8 cellular contexts compared by ENCODE assay signal in the genomic region with DNA sequence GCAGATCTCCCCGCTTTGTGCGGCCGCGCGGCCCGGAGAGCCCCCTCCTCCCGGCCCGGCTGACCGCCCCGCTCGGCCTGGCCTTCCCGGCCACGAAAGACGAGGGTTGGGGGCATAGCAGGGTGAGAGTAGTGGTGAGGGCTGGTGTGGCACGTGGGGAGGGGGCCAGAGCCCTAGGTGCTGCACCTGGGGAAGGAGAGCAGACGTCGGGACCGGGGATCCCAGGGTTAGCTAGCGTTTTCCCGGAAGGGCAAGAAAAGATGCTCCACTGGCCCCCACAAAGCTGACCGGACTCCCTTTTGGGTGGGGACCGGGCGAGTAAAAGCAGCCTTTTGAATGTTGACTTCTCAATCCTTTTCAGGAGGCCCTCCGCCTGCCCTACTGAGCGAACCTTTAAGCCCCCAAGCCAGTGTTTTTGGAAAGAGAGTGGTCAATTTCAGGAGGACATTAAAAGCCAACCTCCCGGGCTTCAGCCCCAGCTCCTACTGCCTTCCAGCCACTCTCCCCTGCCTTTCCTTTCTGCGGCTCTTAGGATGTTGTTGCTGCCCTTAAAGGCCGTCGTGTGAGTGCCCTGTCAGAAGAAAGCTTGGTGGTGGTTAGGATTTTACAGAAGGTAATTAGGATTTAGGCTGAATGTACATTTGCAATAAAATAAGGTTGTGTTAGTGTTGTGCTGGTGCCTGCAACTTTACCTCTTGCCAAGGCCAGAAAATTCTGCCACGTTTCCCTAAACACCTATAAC. TPM values are rescaled to one million over a fixed set of nuclear protein-coding genes. Genes with fewer than 3 reads are reported as not detected.
DNase-seq lines count a peak whose midpoint lies in the region; ATAC-seq and TF ChIP-seq lines count a peak whose summit lies in the region.

No MANE protein-coding gene starts in this region.

- WGBS in spleen, 5 donors: 27 to 55% (median 31%) methylated on average over 16 to 30 of the region's 30 CpGs

- peak overlapping the region; percentile 75 to 96 (median 90) for H3K27ac ChIP-seq in spleen

- peaks cover 22% of the 10 kb centered on the region for H3K4me1 Mint-ChIP-seq in activated CD4-positive, alpha-beta memory T cell treated with anti-CD3 and anti-CD28 coated beads, Interleukin-2, amount 10 ng/mL, durations not matched to agents 7 days and 5 days

- peak in 2 of 11 experiments; percentile 1 to 17 for TF ChIP-seq CTCF in spleen (IDR thresholded peaks at IDR 0.05 in 8 of 11, conservative IDR thresholded peaks at IDR 0.05 in 3 of 11)

- H3K27me3 Mint-ChIP-seq in activated CD4-positive, alpha-beta memory T cell treated with anti-CD3 and anti-CD28 coated beads, Interleukin-2, amount 10 ng/mL, durations not matched to agents 7 days and 5 days: peaks cover 47% of the 10 kb centered on the region

- H3K36me3 Mint-ChIP-seq in activated CD4-positive, alpha-beta memory T cell treated with anti-CD3 and anti-CD28 coated beads, Interleukin-2, amount 10 ng/mL, durations not matched to agents 7 days and 5 days (ENCODE audit: low read depth): peaks cover 11% of the 10 kb centered on the region

- TF ChIP-seq POLR2A in spleen (IDR thresholded peaks at IDR 0.05): no peak

- intact Hi-C loops in spleen (cut with DNase I; ENCODE audit: low total_unique reads): loop anchor here (10.0 kb wide), 2 partner anchors 178 to 312 kb away; no protein-coding TSS in a partner anchor

- H3K27ac Mint-ChIP-seq in activated CD4-positive, alpha-beta memory T cell treated with anti-CD3 and anti-CD28 coated beads, Interleukin-2, amount 10 ng/mL, durations not matched to agents 7 days and 5 days: no peak overlapping the region

- H3K27me3 ChIP-seq in spleen (replicated peaks in 1 of 7): peaks cover 0 to 52% (median 7%) of the 10 kb centered on the region in 7 donors

- no peaks in the 10 kb centered on the region for H3K9me3 Mint-ChIP-seq in activated CD4-positive, alpha-beta memory T cell treated with anti-CD3 and anti-CD28 coated beads, Interleukin-2, amount 10 ng/mL, durations not matched to agents 7 days and 5 days

- H3K4me1 ChIP-seq in spleen: peaks cover 0 to 54% (median 30%) of the 10 kb centered on the region in 6 donors

- peak overlapping the region; percentile 60 for H3K4me3 Mint-ChIP-seq in activated CD4-positive, alpha-beta memory T cell treated with anti-CD3 and anti-CD28 coated beads, Interleukin-2, amount 10 ng/mL, durations not matched to agents 7 days and 5 days

- no peaks in the 10 kb centered on the region for H3K36me3 ChIP-seq in spleen

- H3K4me3 ChIP-seq in iPS-11a (ENCODE audit: low read depth, low read length) (peak overlapping the region; percentile 59), spleen (peak overlapping the region; percentile 64 to 78 (median 72))

- POLR2A ChIA-PET in activated CD4-positive, alpha-beta memory T cell treated with anti-CD3 and anti-CD28 coated beads, Interleukin-2, amount 10 ng/mL, durations not matched to agents 7 days and 5 days (lab: Charles Lee): interaction anchor here (1.3 to 6.2 kb wide), 4 partner anchors 11 to 345 kb away, joined by 4 to 101 read pairs (median 40); no protein-coding TSS in a partner anchor

- ATAC-seq in HG03175 (IDR thresholded peaks at IDR 0.05; ENCODE audit: unreplicated experiment): peak; percentile 1
- ATAC-seq in HG03097 (IDR thresholded peaks at IDR 0.05; ENCODE audit: low FRiP score, unreplicated experiment): no peak

- DNase-seq in activated CD4-positive, alpha-beta memory T cell treated with anti-CD3 and anti-CD28 coated beads, Interleukin-2, amount 10 ng/mL, durations not matched to agents 7 days and 5 days: no peak
- DNase-seq in spleen (no peak), hepatic stellate cell (ENCODE audit: low spot score) (no peak), HPDE6-E6E7 (ENCODE audit: extremely low spot score) (no peak)
- DNase-seq in stimulated activated CD4-positive, alpha-beta T cell treated with anti-CD3 and anti-CD28 coated beads, Interleukin-2, amount 100 ng/mL, for 48 hours: no peak

- CTCF ChIA-PET in activated CD4-positive, alpha-beta memory T cell treated with anti-CD3 and anti-CD28 coated beads, Interleukin-2, amount 10 ng/mL, durations not matched to agents 7 days and 5 days (lab: Charles Lee): interaction anchor here (1.3 to 1.7 kb wide), 5 partner anchors 9 to 357 kb away, joined by 3 to 6 read pairs (median 5); no protein-coding TSS in a partner anchor

- no peaks in the 10 kb centered on the region for H3K9me3 ChIP-seq in spleen

RNA-seq across cellular contexts. Expression of gene BACH2, which starts 0.7 kb away (rescaled TPM):
- total RNA-seq in activated CD4-positive, alpha-beta memory T cell treated with anti-CD3 and anti-CD28 coated beads, Interleukin-2, amount 10 ng/mL, durations not matched to agents 7 days and 5 days: 10 to 100 TPM; 30.3 to 31.1 TPM
- 10 to 100 TPM; 18.1 to 53.8 (median 44.1) TPM for total RNA-seq in spleen
- polyA plus RNA-seq in spleen: 1 to 10 TPM; 3.0 to 4.9 (median 3.4) TPM
